ENCODE assay signal across 1 cellular context in the genomic region with DNA sequence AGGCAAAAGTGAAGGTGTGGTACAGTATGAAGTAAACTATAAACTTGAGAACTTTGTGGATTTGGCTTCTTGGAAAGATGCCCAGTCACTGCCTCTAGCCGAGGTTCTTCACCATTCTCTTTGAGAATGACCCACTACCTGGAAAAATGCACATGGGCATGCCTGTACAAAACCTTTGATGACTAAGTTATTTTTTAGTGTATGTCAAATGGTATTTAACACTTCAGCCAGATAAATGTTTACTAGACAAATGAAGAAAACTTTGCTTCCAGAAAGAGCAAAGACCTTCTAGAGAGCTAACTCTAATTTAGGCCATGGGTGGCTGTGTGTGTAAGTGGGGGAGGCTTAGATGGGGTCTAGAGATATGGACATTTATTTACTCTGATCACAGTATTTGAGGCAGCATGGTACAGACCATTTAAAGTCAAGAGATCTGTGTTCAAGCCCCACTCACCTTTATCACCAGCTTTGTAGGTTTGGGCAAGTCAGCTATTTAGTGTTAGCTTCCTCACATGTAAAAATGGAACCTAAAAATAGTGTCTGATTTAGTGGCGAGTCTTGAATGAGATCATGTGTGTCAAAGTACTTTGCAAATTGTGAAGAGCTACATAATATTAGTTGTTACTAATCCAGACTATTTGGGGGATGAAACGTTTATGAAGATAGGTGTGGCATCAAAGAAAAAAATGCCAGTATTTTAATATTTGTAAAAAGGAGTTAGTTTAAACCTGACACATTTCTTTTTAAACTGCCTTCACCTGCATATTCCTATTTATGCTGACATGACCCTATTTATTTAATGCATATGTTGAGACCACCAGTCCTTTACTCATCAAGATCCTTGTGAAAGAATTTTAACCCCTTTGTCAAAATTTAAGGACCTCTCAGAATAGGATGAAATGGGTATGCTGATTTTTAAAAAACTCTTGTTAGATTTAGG.
A peak's percentile ranks its signal among the peaks of the same experiment; 100 is the strongest.
TF ChIP-seq lines count a peak whose summit lies in the region.

No MANE protein-coding gene starts in this region.

TF ChIP-seq in K562, 482 proteins besides CTCF, POLR2A, EP300 and RAD21 (continued from another document and continues in another):
- TF ChIP-seq, protein P1, sequence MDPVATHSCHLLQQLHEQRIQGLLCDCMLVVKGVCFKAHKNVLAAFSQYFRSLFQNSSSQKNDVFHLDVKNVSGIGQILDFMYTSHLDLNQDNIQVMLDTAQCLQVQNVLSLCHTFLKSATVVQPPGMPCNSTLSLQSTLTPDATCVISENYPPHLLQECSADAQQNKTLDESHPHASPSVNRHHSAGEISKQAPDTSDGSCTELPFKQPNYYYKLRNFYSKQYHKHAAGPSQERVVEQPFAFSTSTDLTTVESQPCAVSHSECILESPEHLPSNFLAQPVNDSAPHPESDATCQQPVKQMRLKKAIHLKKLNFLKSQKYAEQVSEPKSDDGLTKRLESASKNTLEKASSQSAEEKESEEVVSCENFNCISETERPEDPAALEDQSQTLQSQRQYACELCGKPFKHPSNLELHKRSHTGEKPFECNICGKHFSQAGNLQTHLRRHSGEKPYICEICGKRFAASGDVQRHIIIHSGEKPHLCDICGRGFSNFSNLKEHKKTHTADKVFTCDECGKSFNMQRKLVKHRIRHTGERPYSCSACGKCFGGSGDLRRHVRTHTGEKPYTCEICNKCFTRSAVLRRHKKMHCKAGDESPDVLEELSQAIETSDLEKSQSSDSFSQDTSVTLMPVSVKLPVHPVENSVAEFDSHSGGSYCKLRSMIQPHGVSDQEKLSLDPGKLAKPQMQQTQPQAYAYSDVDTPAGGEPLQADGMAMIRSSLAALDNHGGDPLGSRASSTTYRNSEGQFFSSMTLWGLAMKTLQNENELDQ (CRISPR knock-in tag; IDR thresholded peaks at IDR 0.05; ENCODE audit: borderline replicate concordance) = no peak
- TF ChIP-seq ZNF282 (CRISPR knock-in tag; IDR thresholded peaks at IDR 0.05) (no peak), ZNF589 (CRISPR knock-in tag; IDR thresholded peaks at IDR 0.05; ENCODE audit: low read depth) (no peak), HNRNPUL1 (IDR thresholded peaks at IDR 0.05; ENCODE audit: low read length) (no peak), ZZZ3 (IDR thresholded peaks at IDR 0.05) (no peak), ZNF584 (CRISPR knock-in tag; IDR thresholded peaks at IDR 0.05; ENCODE audit: low read depth) (no peak), CHCHD3 (CRISPR knock-in tag; IDR thresholded peaks at IDR 0.05) (no peak), FOXK2 (conservative IDR thresholded peaks at IDR 0.05 in 1 of 2, IDR thresholded peaks at IDR 0.05 in 1 of 2; ENCODE audit: low read depth in 2 of 2) (no peak), ASH1L (IDR thresholded peaks at IDR 0.05; ENCODE audit: borderline replicate concordance, low read depth, partially characterized antibody) (no peak), CSDE1 (IDR thresholded peaks at IDR 0.05) (no peak), MYC (IDR thresholded peaks at IDR 0.05; ENCODE audit: low read depth, low read length) (0 out of 2 replicates have a peak, but pooled peaks have one; percentile 24), MYC (CRISPR knock-in tag; IDR thresholded peaks at IDR 0.05; ENCODE audit: borderline replicate concordance, low read depth) (no peak), ESRRA (IDR thresholded peaks at IDR 0.05; ENCODE audit: borderline replicate concordance, low read depth) (no peak), GATAD2B (IDR thresholded peaks at IDR 0.05; ENCODE audit: borderline replicate concordance) (0 out of 2 replicates have a peak, but pooled peaks have one; percentile 25), ZNF695 (CRISPR knock-in tag; IDR thresholded peaks at IDR 0.05) (no peak), CBX3 (IDR thresholded peaks at IDR 0.05; ENCODE audit: borderline replicate concordance in 1 of 2, low read length in 2 of 2) (no peak), RBM39 (optimal IDR thresholded peaks at IDR 0.05; ENCODE audit: low read depth, low read length) (no peak), NCOR1 (IDR thresholded peaks at IDR 0.05) (no peak), EZH2 (IDR thresholded peaks at IDR 0.05; ENCODE audit: borderline replicate concordance, low read depth, low read length) (no peak), MCM7 (IDR thresholded peaks at IDR 0.05) (no peak), NONO (IDR thresholded peaks at IDR 0.05; ENCODE audit: low read depth in 2 of 2, low read length in 1 of 2) (no peak), MCM5 (IDR thresholded peaks at IDR 0.05; ENCODE audit: low read depth) (no peak)
- TF ChIP-seq, protein P2, sequence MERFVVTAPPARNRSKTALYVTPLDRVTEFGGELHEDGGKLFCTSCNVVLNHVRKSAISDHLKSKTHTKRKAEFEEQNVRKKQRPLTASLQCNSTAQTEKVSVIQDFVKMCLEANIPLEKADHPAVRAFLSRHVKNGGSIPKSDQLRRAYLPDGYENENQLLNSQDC (CRISPR knock-in tag; IDR thresholded peaks at IDR 0.05) = no peak
- TF ChIP-seq, protein P3, sequence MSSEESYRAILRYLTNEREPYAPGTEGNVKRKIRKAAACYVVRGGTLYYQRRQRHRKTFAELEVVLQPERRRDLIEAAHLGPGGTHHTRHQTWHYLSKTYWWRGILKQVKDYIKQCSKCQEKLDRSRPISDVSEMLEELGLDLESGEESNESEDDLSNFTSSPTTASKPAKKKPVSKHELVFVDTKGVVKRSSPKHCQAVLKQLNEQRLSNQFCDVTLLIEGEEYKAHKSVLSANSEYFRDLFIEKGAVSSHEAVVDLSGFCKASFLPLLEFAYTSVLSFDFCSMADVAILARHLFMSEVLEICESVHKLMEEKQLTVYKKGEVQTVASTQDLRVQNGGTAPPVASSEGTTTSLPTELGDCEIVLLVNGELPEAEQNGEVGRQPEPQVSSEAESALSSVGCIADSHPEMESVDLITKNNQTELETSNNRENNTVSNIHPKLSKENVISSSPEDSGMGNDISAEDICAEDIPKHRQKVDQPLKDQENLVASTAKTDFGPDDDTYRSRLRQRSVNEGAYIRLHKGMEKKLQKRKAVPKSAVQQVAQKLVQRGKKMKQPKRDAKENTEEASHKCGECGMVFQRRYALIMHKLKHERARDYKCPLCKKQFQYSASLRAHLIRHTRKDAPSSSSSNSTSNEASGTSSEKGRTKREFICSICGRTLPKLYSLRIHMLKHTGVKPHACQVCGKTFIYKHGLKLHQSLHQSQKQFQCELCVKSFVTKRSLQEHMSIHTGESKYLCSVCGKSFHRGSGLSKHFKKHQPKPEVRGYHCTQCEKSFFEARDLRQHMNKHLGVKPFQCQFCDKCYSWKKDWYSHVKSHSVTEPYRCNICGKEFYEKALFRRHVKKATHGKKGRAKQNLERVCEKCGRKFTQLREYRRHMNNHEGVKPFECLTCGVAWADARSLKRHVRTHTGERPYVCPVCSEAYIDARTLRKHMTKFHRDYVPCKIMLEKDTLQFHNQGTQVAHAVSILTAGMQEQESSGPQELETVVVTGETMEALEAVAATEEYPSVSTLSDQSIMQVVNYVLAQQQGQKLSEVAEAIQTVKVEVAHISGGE (CRISPR knock-in tag; IDR thresholded peaks at IDR 0.05) = no peak
- TF ChIP-seq, protein P4, sequence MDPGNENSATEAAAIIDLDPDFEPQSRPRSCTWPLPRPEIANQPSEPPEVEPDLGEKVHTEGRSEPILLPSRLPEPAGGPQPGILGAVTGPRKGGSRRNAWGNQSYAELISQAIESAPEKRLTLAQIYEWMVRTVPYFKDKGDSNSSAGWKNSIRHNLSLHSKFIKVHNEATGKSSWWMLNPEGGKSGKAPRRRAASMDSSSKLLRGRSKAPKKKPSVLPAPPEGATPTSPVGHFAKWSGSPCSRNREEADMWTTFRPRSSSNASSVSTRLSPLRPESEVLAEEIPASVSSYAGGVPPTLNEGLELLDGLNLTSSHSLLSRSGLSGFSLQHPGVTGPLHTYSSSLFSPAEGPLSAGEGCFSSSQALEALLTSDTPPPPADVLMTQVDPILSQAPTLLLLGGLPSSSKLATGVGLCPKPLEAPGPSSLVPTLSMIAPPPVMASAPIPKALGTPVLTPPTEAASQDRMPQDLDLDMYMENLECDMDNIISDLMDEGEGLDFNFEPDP (CRISPR knock-in tag; IDR thresholded peaks at IDR 0.05) = no peak
- TF ChIP-seq, protein P5, sequence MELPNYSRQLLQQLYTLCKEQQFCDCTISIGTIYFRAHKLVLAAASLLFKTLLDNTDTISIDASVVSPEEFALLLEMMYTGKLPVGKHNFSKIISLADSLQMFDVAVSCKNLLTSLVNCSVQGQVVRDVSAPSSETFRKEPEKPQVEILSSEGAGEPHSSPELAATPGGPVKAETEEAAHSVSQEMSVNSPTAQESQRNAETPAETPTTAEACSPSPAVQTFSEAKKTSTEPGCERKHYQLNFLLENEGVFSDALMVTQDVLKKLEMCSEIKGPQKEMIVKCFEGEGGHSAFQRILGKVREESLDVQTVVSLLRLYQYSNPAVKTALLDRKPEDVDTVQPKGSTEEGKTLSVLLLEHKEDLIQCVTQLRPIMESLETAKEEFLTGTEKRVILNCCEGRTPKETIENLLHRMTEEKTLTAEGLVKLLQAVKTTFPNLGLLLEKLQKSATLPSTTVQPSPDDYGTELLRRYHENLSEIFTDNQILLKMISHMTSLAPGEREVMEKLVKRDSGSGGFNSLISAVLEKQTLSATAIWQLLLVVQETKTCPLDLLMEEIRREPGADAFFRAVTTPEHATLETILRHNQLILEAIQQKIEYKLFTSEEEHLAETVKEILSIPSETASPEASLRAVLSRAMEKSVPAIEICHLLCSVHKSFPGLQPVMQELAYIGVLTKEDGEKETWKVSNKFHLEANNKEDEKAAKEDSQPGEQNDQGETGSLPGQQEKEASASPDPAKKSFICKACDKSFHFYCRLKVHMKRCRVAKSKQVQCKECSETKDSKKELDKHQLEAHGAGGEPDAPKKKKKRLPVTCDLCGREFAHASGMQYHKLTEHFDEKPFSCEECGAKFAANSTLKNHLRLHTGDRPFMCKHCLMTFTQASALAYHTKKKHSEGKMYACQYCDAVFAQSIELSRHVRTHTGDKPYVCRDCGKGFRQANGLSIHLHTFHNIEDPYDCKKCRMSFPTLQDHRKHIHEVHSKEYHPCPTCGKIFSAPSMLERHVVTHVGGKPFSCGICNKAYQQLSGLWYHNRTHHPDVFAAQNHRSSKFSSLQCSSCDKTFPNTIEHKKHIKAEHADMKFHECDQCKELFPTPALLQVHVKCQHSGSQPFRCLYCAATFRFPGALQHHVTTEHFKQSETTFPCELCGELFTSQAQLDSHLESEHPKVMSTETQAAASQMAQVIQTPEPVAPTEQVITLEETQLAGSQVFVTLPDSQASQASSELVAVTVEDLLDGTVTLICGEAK (IDR thresholded peaks at IDR 0.05) = 0 out of 2 replicates have a peak, but pooled peaks have one; percentile 8
- TF ChIP-seq, protein P5 (CRISPR knock-in tag; IDR thresholded peaks at IDR 0.05) = no peak
- TF ChIP-seq, protein P6, sequence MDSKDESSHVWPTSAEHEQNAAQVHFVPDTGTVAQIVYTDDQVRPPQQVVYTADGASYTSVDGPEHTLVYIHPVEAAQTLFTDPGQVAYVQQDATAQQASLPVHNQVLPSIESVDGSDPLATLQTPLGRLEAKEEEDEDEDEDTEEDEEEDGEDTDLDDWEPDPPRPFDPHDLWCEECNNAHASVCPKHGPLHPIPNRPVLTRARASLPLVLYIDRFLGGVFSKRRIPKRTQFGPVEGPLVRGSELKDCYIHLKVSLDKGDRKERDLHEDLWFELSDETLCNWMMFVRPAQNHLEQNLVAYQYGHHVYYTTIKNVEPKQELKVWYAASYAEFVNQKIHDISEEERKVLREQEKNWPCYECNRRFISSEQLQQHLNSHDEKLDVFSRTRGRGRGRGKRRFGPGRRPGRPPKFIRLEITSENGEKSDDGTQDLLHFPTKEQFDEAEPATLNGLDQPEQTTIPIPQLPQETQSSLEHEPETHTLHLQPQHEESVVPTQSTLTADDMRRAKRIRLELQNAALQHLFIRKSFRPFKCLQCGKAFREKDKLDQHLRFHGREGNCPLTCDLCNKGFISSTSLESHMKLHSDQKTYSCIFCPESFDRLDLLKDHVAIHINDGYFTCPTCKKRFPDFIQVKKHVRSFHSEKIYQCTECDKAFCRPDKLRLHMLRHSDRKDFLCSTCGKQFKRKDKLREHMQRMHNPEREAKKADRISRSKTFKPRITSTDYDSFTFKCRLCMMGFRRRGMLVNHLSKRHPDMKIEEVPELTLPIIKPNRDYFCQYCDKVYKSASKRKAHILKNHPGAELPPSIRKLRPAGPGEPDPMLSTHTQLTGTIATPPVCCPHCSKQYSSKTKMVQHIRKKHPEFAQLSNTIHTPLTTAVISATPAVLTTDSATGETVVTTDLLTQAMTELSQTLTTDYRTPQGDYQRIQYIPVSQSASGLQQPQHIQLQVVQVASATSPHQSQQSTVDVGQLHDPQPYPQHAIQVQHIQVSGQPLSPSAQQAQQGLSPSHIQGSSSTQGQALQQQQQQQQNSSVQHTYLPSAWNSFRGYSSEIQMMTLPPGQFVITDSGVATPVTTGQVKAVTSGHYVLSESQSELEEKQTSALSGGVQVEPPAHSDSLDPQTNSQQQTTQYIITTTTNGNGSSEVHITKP (IDR thresholded peaks at IDR 0.05; ENCODE audit: partially characterized antibody) = peak; percentile 48
- TF ChIP-seq, protein P7, sequence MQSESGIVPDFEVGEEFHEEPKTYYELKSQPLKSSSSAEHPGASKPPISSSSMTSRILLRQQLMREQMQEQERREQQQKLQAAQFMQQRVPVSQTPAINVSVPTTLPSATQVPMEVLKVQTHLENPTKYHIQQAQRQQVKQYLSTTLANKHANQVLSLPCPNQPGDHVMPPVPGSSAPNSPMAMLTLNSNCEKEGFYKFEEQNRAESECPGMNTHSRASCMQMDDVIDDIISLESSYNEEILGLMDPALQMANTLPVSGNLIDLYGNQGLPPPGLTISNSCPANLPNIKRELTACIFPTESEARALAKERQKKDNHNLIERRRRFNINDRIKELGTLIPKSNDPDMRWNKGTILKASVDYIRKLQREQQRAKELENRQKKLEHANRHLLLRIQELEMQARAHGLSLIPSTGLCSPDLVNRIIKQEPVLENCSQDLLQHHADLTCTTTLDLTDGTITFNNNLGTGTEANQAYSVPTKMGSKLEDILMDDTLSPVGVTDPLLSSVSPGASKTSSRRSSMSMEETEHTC (IDR thresholded peaks at IDR 0.05) = no peak
